Comparison of ENCODE assay signal across 8 cellular contexts in the genomic region with DNA sequence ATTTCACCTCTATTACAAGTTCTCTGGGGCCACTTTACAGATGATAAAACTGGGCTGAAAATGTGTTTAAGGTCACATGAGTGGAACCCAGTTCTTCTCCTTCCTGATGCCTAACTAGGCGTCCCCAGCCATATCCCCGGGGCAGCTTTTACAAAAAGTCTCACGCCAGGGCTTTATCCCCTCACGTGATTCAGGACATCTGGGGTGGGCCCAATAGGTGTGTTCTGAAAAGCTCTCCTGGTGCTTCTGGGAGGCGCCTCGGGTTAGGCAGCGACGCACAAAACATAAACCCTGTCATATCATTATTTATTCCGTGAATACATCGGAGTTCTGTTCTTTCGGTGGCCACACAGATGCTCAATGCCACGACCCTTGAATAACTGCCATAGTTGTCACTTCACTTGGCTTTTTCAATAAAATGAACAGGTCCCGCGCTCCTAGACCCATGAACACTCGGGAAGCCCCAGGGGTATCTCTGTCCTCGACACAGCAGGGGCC. TPM values are rescaled to one million over a fixed set of nuclear protein-coding genes. Genes with fewer than 3 reads are reported as not detected.
DNase-seq lines count a peak whose midpoint lies in the region; ATAC-seq and TF ChIP-seq lines count a peak whose summit lies in the region.

No MANE protein-coding gene starts in this region.

- no peaks in the 10 kb centered on the region for H3K36me3 ChIP-seq in kidney epithelial cell (ENCODE audit: control insufficient read depth, insufficient read depth, low read length)
- no peaks in the 10 kb centered on the region for H3K36me3 ChIP-seq in testis (ENCODE audit: low read depth, missing control alignments)

- 7% methylated on average over 16 of the region's 16 CpGs for WGBS in testis, 2 donors

- intact Hi-C loops in activated T-helper 1 cell treated with anti-CD3 and anti-CD28 coated beads, Interleukin-12 subunit alpha, Interleukin-12 subunit beta, Interleukin-2, Interleukin-4 antibody, amounts not matched to agents 30 ng/mL and 10 ng/mL and 1 ng/mL, durations not matched to agents 14 hours and 24 hours and 36 hours (cut with micrococcal nuclease): loop anchor here (1.0 to 5.0 kb wide), 2 partner anchors 27 to 1121 kb away; no protein-coding TSS in a partner anchor
- intact Hi-C loops in testis (cut with DNase I; ENCODE audit: low total_unique reads): no loop called here

- DNase-seq in NCI-H2227 treated with DMSO at 0.1 percent for 48 hours (lab: John Stamatoyannopoulos, UW) (peak; percentile 34), NCI-H2227 (lab: John Stamatoyannopoulos, UW; ENCODE audit: unreplicated experiment) (no peak), kidney epithelial cell (ENCODE audit: low read depth) (no peak), testis (no peak), GDM1 (lab: John Stamatoyannopoulos, UW) (no peak), NCI-H226 (no peak)
- no peak for DNase-seq in activated T-helper 1 cell treated with anti-CD3 and anti-CD28 coated beads, Interleukin-12 subunit alpha, Interleukin-12 subunit beta, Interleukin-2, Interleukin-4 antibody, amounts not matched to agents 30 ng/mL and 10 ng/mL and 1 ng/mL, durations not matched to agents 14 hours and 24 hours and 36 hours (ENCODE audit: low spot score)

- H3K4me3 ChIP-seq in kidney epithelial cell (ENCODE audit: low read depth, low read length): peak overlapping the region; percentile 66
- H3K4me3 ChIP-seq in testis: peak overlapping the region; percentile 67 to 75

- no peak for TF ChIP-seq POLR2A in testis (IDR thresholded peaks at IDR 0.05)

- ATAC-seq in HG03066 (IDR thresholded peaks at IDR 0.05; ENCODE audit: low read depth, unreplicated experiment): peak; percentile 3

- no peaks in the 10 kb centered on the region for H3K9me3 ChIP-seq in testis

- H3K27ac Mint-ChIP-seq in activated T-helper 1 cell treated with anti-CD3 and anti-CD28 coated beads, Interleukin-12 subunit alpha, Interleukin-12 subunit beta, Interleukin-2, Interleukin-4 antibody, amounts not matched to agents 30 ng/mL and 10 ng/mL and 1 ng/mL, durations not matched to agents 14 hours and 24 hours and 36 hours: peak overlapping the region; percentile 82

- no peak overlapping the region for H3K27ac ChIP-seq in testis

- H3K9me3 Mint-ChIP-seq in activated T-helper 1 cell treated with anti-CD3 and anti-CD28 coated beads, Interleukin-12 subunit alpha, Interleukin-12 subunit beta, Interleukin-2, Interleukin-4 antibody, amounts not matched to agents 30 ng/mL and 10 ng/mL and 1 ng/mL, durations not matched to agents 14 hours and 24 hours and 36 hours: no peaks in the 10 kb centered on the region

- H3K4me1 ChIP-seq in testis: peaks cover 10% of the 10 kb centered on the region

- no peaks in the 10 kb centered on the region for H3K27me3 Mint-ChIP-seq in activated T-helper 1 cell treated with anti-CD3 and anti-CD28 coated beads, Interleukin-12 subunit alpha, Interleukin-12 subunit beta, Interleukin-2, Interleukin-4 antibody, amounts not matched to agents 30 ng/mL and 10 ng/mL and 1 ng/mL, durations not matched to agents 14 hours and 24 hours and 36 hours (ENCODE audit: insufficient read depth)

- peaks cover 39% of the 10 kb centered on the region for H3K4me1 Mint-ChIP-seq in activated T-helper 1 cell treated with anti-CD3 and anti-CD28 coated beads, Interleukin-12 subunit alpha, Interleukin-12 subunit beta, Interleukin-2, Interleukin-4 antibody, amounts not matched to agents 30 ng/mL and 10 ng/mL and 1 ng/mL, durations not matched to agents 14 hours and 24 hours and 36 hours (ENCODE audit: low read depth)

- TF ChIP-seq CTCF in kidney epithelial cell (IDR thresholded peaks at IDR 0.05; ENCODE audit: insufficient read depth, low read length, poor library complexity, severe bottlenecking) (no peak), testis (IDR thresholded peaks at IDR 0.05) (no peak)

- peaks cover 1% of the 10 kb centered on the region for H3K36me3 Mint-ChIP-seq in activated T-helper 1 cell treated with anti-CD3 and anti-CD28 coated beads, Interleukin-12 subunit alpha, Interleukin-12 subunit beta, Interleukin-2, Interleukin-4 antibody, amounts not matched to agents 30 ng/mL and 10 ng/mL and 1 ng/mL, durations not matched to agents 14 hours and 24 hours and 36 hours (ENCODE audit: low read depth)

- H3K27me3 ChIP-seq in kidney epithelial cell (ENCODE audit: control insufficient read depth, insufficient read depth, low read length) (peaks cover 19% of the 10 kb centered on the region), testis (no peaks in the 10 kb centered on the region)

- peak overlapping the region; percentile 83 for H3K4me3 Mint-ChIP-seq in activated T-helper 1 cell treated with anti-CD3 and anti-CD28 coated beads, Interleukin-12 subunit alpha, Interleukin-12 subunit beta, Interleukin-2, Interleukin-4 antibody, amounts not matched to agents 30 ng/mL and 10 ng/mL and 1 ng/mL, durations not matched to agents 14 hours and 24 hours and 36 hours

RNA-seq across cellular contexts. Expression of a gene that starts 32.1 kb away (rescaled TPM):
- total RNA-seq in activated T-helper 1 cell treated with anti-CD3 and anti-CD28 coated beads, Interleukin-12 subunit alpha, Interleukin-12 subunit beta, Interleukin-2, Interleukin-4 antibody, amounts not matched to agents 30 ng/mL and 10 ng/mL and 1 ng/mL, durations not matched to agents 14 hours and 24 hours and 36 hours: 204 and 232 TPM in 2 replicates
- total RNA-seq in kidney epithelial cell (157 and 158 TPM in 2 replicates), testis (100 to 1,000 TPM; 153 to 200 TPM)
- polyA plus RNA-seq in testis (ENCODE audit: insufficient read depth, low read depth, low replicate concordance): 174 TPM

RNA-seq across cellular contexts. Expression of a gene that starts 55.2 kb away (rescaled TPM):
- total RNA-seq in activated T-helper 1 cell treated with anti-CD3 and anti-CD28 coated beads, Interleukin-12 subunit alpha, Interleukin-12 subunit beta, Interleukin-2, Interleukin-4 antibody, amounts not matched to agents 30 ng/mL and 10 ng/mL and 1 ng/mL, durations not matched to agents 14 hours and 24 hours and 36 hours: 13.6 and 14.5 TPM in 2 replicates
- total RNA-seq in kidney epithelial cell (9.5 and 10.9 TPM in 2 replicates), testis (10 to 100 TPM; 16.2 to 31.3 TPM)
- 17.4 TPM for polyA plus RNA-seq in testis (ENCODE audit: insufficient read depth, low read depth, low replicate concordance)
